ENCODE assay signal across 16 cellular contexts in genomic region chr20:38119446-38119845, GRCh38.
"Had no signal": no experiment of that assay in that cellular context is flagged by ENCODE, and none has a peak within 500 bp of the region (broad histone marks: within the 10 kb centered on the region; RNA-seq: fewer than 3 reads in every experiment).

No MANE protein-coding gene starts in this region.

- H3K4me3 ChIP-seq: pancreas, skin epidermis, tibial nerve had no signal

- H3K9me2 ChIP-seq: SK-N-SH had no signal

- H3K27me3 Mint-ChIP-seq: activated naive CD4-positive, alpha-beta T cell treated with anti-CD3 and anti-CD28 coated beads, Interleukin-2, amount 50 U/mL, for 24 hours; activated T-helper 17 cell treated with anti-CD3 and anti-CD28 coated beads, Interleukin-2, amount 50 U/mL, for 72 hours; memory B cell had no signal

- H3K27me3 ChIP-seq: brain microvascular endothelial cell, foreskin keratinocyte, pancreas, tibial nerve had no signal

- H3K36me3 ChIP-seq: brain microvascular endothelial cell, pancreas, tibial nerve had no signal

- H3K9me3 Mint-ChIP-seq: activated naive CD4-positive, alpha-beta T cell treated with anti-CD3 and anti-CD28 coated beads, Interleukin-2, amount 50 U/mL, for 24 hours; activated T-helper 17 cell treated with anti-CD3 and anti-CD28 coated beads, Interleukin-2, amount 50 U/mL, for 72 hours; memory B cell had no signal

- H3K4me2 ChIP-seq: SK-N-SH had no signal

- H3K9me3 ChIP-seq: pancreas, SK-N-SH, tibial nerve had no signal

- ATAC-seq: activated T-helper 17 cell treated with anti-CD3 and anti-CD28 coated beads, Interleukin-2, amount 50 U/mL, for 72 hours; esophagus mucosa; foreskin keratinocyte had no signal

- H3K4me3 Mint-ChIP-seq: activated naive CD4-positive, alpha-beta T cell treated with anti-CD3 and anti-CD28 coated beads, Interleukin-2, amount 50 U/mL, for 24 hours; activated T-helper 17 cell treated with anti-CD3 and anti-CD28 coated beads, Interleukin-2, amount 50 U/mL, for 72 hours; memory B cell; nephron progenitor cell had no signal

- H3K27ac Mint-ChIP-seq: activated naive CD4-positive, alpha-beta T cell treated with anti-CD3 and anti-CD28 coated beads, Interleukin-2, amount 50 U/mL, for 24 hours; activated T-helper 17 cell treated with anti-CD3 and anti-CD28 coated beads, Interleukin-2, amount 50 U/mL, for 72 hours; memory B cell; nephron progenitor cell had no signal

- H3K4me1 Mint-ChIP-seq: activated naive CD4-positive, alpha-beta T cell treated with anti-CD3 and anti-CD28 coated beads, Interleukin-2, amount 50 U/mL, for 24 hours had no signal

- H3K27ac ChIP-seq: brain microvascular endothelial cell, foreskin keratinocyte, pancreas, tibial nerve, VCaP had no signal

- H3K36me3 Mint-ChIP-seq: activated naive CD4-positive, alpha-beta T cell treated with anti-CD3 and anti-CD28 coated beads, Interleukin-2, amount 50 U/mL, for 24 hours; memory B cell had no signal

- DNase-seq: amniotic stem cell, brain microvascular endothelial cell, cerebellar nuclear complex, dermis blood vessel endothelial cell, foreskin keratinocyte, nephron progenitor cell, pancreas, SK-N-SH, T-helper 1 cell had no signal
